8 cellular contexts compared by ENCODE assay signal in genomic region chr12:75129275-75129674, GRCh38.
"Had no signal": no experiment of that assay in that cellular context is flagged by ENCODE, and none has a peak within 500 bp of the region (broad histone marks: within the 10 kb centered on the region; RNA-seq: fewer than 3 reads in every experiment).

No MANE protein-coding gene starts in this region.

- H3K9ac ChIP-seq: GM23248 had no signal

- H3K9me3 Mint-ChIP-seq: H9 had no signal

- H3K4me3 Mint-ChIP-seq: H9 had no signal

- FAIRE-seq: H54, HTR-8/SVneo, K562 had no signal

- H3K4me1 Mint-ChIP-seq: H9 had no signal

- H3K4me3 ChIP-seq: GM23248, K562 had no signal

- H2AFZ ChIP-seq: GM23248 had no signal

- DNase-seq: GM23248, GOT3, H9, HCEC 1CT, IMR-90 had no signal

- H3K27ac ChIP-seq: GM23248 had no signal

- ATAC-seq: K562 had no signal
